Comparison of ENCODE assay signal across 36 cellular contexts in genomic region chrX:130066975-130067615, GRCh38.
"Had no signal": no experiment of that assay in that cellular context is flagged by ENCODE, and none has a peak within 500 bp of the region (broad histone marks: within the 10 kb centered on the region; RNA-seq: fewer than 3 reads in every experiment).

No MANE protein-coding gene starts in this region.

- H3K27me3 Mint-ChIP-seq: activated B cell treated with CpG ODN at 0.5 μM for 24 hours; activated CD8-positive, alpha-beta T cell treated with anti-CD3 and anti-CD28 coated beads for 36 hours; activated naive CD4-positive, alpha-beta T cell treated with anti-CD3 and anti-CD28 coated beads, Interleukin-2, amount 50 U/mL, for 24 hours; activated naive CD8-positive, alpha-beta T cell treated with anti-CD3 and anti-CD28 coated beads, Interleukin-2, amount 10 ng/mL, durations not matched to agents 7 days and 5 days; activated T-helper 17 cell treated with anti-CD3 and anti-CD28 coated beads, Interleukin-2, amount 50 U/mL, for 72 hours had no signal

- DNase-seq: activated B cell treated with CpG ODN at 0.5 μM for 24 hours; activated CD4-positive, alpha-beta T cell treated with anti-CD3 and anti-CD28 coated beads for 48 hours; activated CD4-positive, alpha-beta T cell treated with anti-CD3 and anti-CD28 coated beads, Interleukin-2, amount 50 U/mL, for 4 hours; activated CD4-positive, CD25-positive, alpha-beta regulatory T cell treated with anti-CD3 and anti-CD28 coated beads, Interleukin-2, amount 50 U/mL, for 72 hours; activated CD8-positive, alpha-beta T cell treated with anti-CD3 and anti-CD28 coated beads for 36 hours; activated effector memory CD4-positive, alpha-beta T cell treated with anti-CD3 and anti-CD28 coated beads, Interleukin-2, amount 50 U/mL, for 16 hours; activated naive CD4-positive, alpha-beta T cell; activated naive CD8-positive, alpha-beta T cell treated with anti-CD3 and anti-CD28 coated beads, Interleukin-2, amount 10 ng/mL, durations not matched to agents 7 days and 5 days; activated T-cell treated with anti-CD3 and anti-CD28 coated beads, Interleukin-2, amount 50 U/mL, for 1 hour; activated T-cell treated with anti-CD3 and anti-CD28 coated beads, Interleukin-2, amount 50 U/mL, for 72 hours; adrenal gland; body of pancreas; Kasumi-1; KG1; MG63; NCI-H1048; NCI-H1105 treated with DMSO at 0.1 percent for 48 hours; NCI-H1436; NCI-H1694; NCI-H1930; NCI-H345; NCI-H524 treated with DMSO at 0.1 percent for 48 hours; PC-3; Peyer's patch; RPMI8226; SHP77 treated with DMSO at 0.1 percent for 48 hours; SK-N-SH; T-helper 2 cell; T-helper 9 cell had no signal

- ATAC-seq: activated CD8-positive, alpha-beta T cell treated with anti-CD3 and anti-CD28 coated beads for 36 hours; activated T-cell treated with anti-CD3 and anti-CD28 coated beads, Interleukin-2, amount 50 U/mL, for 72 hours; activated T-helper 17 cell treated with anti-CD3 and anti-CD28 coated beads, Interleukin-2, amount 50 U/mL, for 72 hours; body of pancreas; PC-3 had no signal

- H3K9me3 Mint-ChIP-seq: activated B cell treated with CpG ODN at 0.5 μM for 24 hours; activated CD8-positive, alpha-beta T cell treated with anti-CD3 and anti-CD28 coated beads for 36 hours; activated naive CD4-positive, alpha-beta T cell treated with anti-CD3 and anti-CD28 coated beads, Interleukin-2, amount 50 U/mL, for 24 hours; activated naive CD8-positive, alpha-beta T cell treated with anti-CD3 and anti-CD28 coated beads, Interleukin-2, amount 10 ng/mL, durations not matched to agents 7 days and 5 days; activated T-cell treated with anti-CD3 and anti-CD28 coated beads, Interleukin-2, amount 50 U/mL, for 72 hours; activated T-helper 17 cell treated with anti-CD3 and anti-CD28 coated beads, Interleukin-2, amount 50 U/mL, for 72 hours; IgD-negative memory B cell had no signal

- H3K4me3 Mint-ChIP-seq: activated B cell treated with CpG ODN at 0.5 μM for 24 hours; activated CD8-positive, alpha-beta T cell treated with anti-CD3 and anti-CD28 coated beads for 36 hours; activated naive CD4-positive, alpha-beta T cell treated with anti-CD3 and anti-CD28 coated beads, Interleukin-2, amount 50 U/mL, for 24 hours; activated naive CD8-positive, alpha-beta T cell treated with anti-CD3 and anti-CD28 coated beads, Interleukin-2, amount 10 ng/mL, durations not matched to agents 7 days and 5 days; activated T-cell treated with anti-CD3 and anti-CD28 coated beads, Interleukin-2, amount 50 U/mL, for 72 hours; activated T-helper 17 cell treated with anti-CD3 and anti-CD28 coated beads, Interleukin-2, amount 50 U/mL, for 72 hours had no signal

- FAIRE-seq: astrocyte had no signal

- H3K27me3 ChIP-seq: adrenal gland, body of pancreas, MG63, Peyer's patch, SJSA1 had no signal

- H3K4me3 ChIP-seq: adrenal gland, body of pancreas, breast epithelium, MG63, Peyer's patch, SJSA1 had no signal

- H3K4me1 ChIP-seq: adrenal gland, breast epithelium, Peyer's patch, SJSA1 had no signal

- H3K4me2 ChIP-seq: SK-N-SH had no signal

- H3K4me1 Mint-ChIP-seq: activated B cell treated with CpG ODN at 0.5 μM for 24 hours; activated naive CD4-positive, alpha-beta T cell treated with anti-CD3 and anti-CD28 coated beads, Interleukin-2, amount 50 U/mL, for 24 hours; activated naive CD8-positive, alpha-beta T cell treated with anti-CD3 and anti-CD28 coated beads, Interleukin-2, amount 10 ng/mL, durations not matched to agents 7 days and 5 days; activated T-helper 17 cell treated with anti-CD3 and anti-CD28 coated beads, Interleukin-2, amount 50 U/mL, for 72 hours; IgD-negative memory B cell had no signal

- H3K36me3 ChIP-seq: MG63 had no signal

- H3K9me3 ChIP-seq: adrenal gland, body of pancreas, breast epithelium, MG63, Peyer's patch, SJSA1, SK-N-SH had no signal

- H3K27ac Mint-ChIP-seq: activated B cell treated with CpG ODN at 0.5 μM for 24 hours; activated CD8-positive, alpha-beta T cell treated with anti-CD3 and anti-CD28 coated beads for 36 hours; activated naive CD4-positive, alpha-beta T cell treated with anti-CD3 and anti-CD28 coated beads, Interleukin-2, amount 50 U/mL, for 24 hours; activated naive CD8-positive, alpha-beta T cell treated with anti-CD3 and anti-CD28 coated beads, Interleukin-2, amount 10 ng/mL, durations not matched to agents 7 days and 5 days; activated T-cell treated with anti-CD3 and anti-CD28 coated beads, Interleukin-2, amount 50 U/mL, for 72 hours; activated T-helper 17 cell treated with anti-CD3 and anti-CD28 coated beads, Interleukin-2, amount 50 U/mL, for 72 hours; IgD-negative memory B cell had no signal

- H3K27ac ChIP-seq: adrenal gland, body of pancreas, breast epithelium, Peyer's patch, SJSA1, VCaP had no signal

- H3K9ac ChIP-seq: SK-N-SH had no signal
